ENCODE assay signal across 8 cellular contexts in genomic region chr4:151099976-151100417, GRCh38. TPM values are rescaled to one million over a fixed set of nuclear protein-coding genes. Genes with fewer than 3 reads are reported as not detected.
DNase-seq lines count a peak whose midpoint lies in the region; ATAC-seq, FAIRE-seq and TF ChIP-seq lines count a peak whose summit lies in the region.

No MANE protein-coding gene starts in this region.

- H3K4me1 ChIP-seq in Peyer's patch (peaks cover 0 to 16% (median 3%) of the 10 kb centered on the region in 4 donors), H1 (replicated peaks in 1 of 4; ENCODE audit: control insufficient read depth in 3 of 4, insufficient read depth in 4 of 4, low read length in 3 of 4) (peaks cover 0 to 1% (median 0%) of the 10 kb centered on the region in 4 experiments; a peak in 1 of 7 replicates), mucosa of descending colon (ENCODE audit: low read depth) (peaks cover 15% of the 10 kb centered on the region)

- WGBS in H1 (ENCODE audit: extremely low coverage in 1 of 2, insufficient coverage in 1 of 2, insufficient read length in 1 of 2, insufficient replicate concordance in 2 of 2, low coverage in 1 of 2, low lambda C conversion rate in 2 of 2, missing lambda C conversion rate in 1 of 2), 2 experiments: 2% methylated on average over 13 of the region's 13 CpGs; no CpG with 5 or more reads in 1 of the 2 experiments

- H2BK15ac ChIP-seq in H1 (ENCODE audit: low read length): no peak overlapping the region

- no peak overlapping the region for H2AFZ ChIP-seq in H1 (ENCODE audit: low read length)

- H3K4me3 ChIP-seq in Peyer's patch (peak overlapping the region; percentile 61 to 84 (median 82)), H1 (ENCODE audit: extremely low read depth in 1 of 4, insufficient read depth in 2 of 4, low read depth in 3 of 4, low read length in 4 of 4) (peak overlapping the region; percentile 77 to 100 (median 94)), mucosa of descending colon (peak overlapping the region; percentile 83)

- H3K14ac ChIP-seq in H1 (ENCODE audit: insufficient read length): peak overlapping the region; percentile 12

- no peak for FAIRE-seq in H1 (lab: Jason Lieb, UNC)

- no peaks in the 10 kb centered on the region for H3K9me3 ChIP-seq in Peyer's patch
- H3K9me3 ChIP-seq in H1 (ENCODE audit: insufficient read depth in 2 of 2, low read depth in 1 of 2, low read length in 1 of 2): no peaks in the 10 kb centered on the region
- H3K9me3 ChIP-seq in mucosa of descending colon: no peaks in the 10 kb centered on the region

- peak overlapping the region; percentile 86 for H3K27ac ChIP-seq in 22Rv1
- H3K27ac ChIP-seq in Peyer's patch: peak overlapping the region; percentile 86 to 92 (median 88)
- H3K27ac ChIP-seq in H1 (ENCODE audit: low read depth, low read length): peak overlapping the region; percentile 95

- no peak overlapping the region; the same call in 1 of the 2 replicates for H2BK12ac ChIP-seq in H1 (ENCODE audit: low read depth, low read length)

- H3K9ac ChIP-seq in H1 (replicated peaks in 1 of 4; ENCODE audit: extremely low read depth in 1 of 4, low read depth in 3 of 4, low read length in 3 of 4): peak overlapping the region; percentile 98 to 100 (median 98)

- peak overlapping the region; percentile 95 for H2BK5ac ChIP-seq in H1 (ENCODE audit: low read depth, low read length)

- peaks cover 15 to 36% of the 10 kb centered on the region in 2 experiments for H3K79me2 ChIP-seq in H1 (ENCODE audit: control insufficient read depth in 1 of 2, insufficient read depth in 2 of 2, low read length in 2 of 2)

- CTCF ChIA-PET in H1 (lab: Charles Lee; ENCODE audit: partially characterized antibody): interaction anchor here (0.6 to 1.8 kb wide), 5 partner anchors 10 to 96 kb away, joined by 3 to 9 read pairs (median 4); no protein-coding TSS in a partner anchor

- TF ChIP-seq RAD21 in H1 (IDR thresholded peaks at IDR 0.05 in 1 of 2, conservative IDR thresholded peaks at IDR 0.05 in 1 of 2; ENCODE audit: low read depth in 2 of 2, low read length in 2 of 2): no peak

- H3K36me3 ChIP-seq in Peyer's patch (peaks cover 0 to 37% (median 0%) of the 10 kb centered on the region in 3 donors), H1 (ENCODE audit: control insufficient read depth in 2 of 4, insufficient read depth in 4 of 4, low read length in 3 of 4) (peaks cover 28 to 50% (median 42%) of the 10 kb centered on the region in 4 experiments), mucosa of descending colon (ENCODE audit: low read depth) (peaks cover 5% of the 10 kb centered on the region)

- no peak for TF ChIP-seq POLR2A in Peyer's patch (IDR thresholded peaks at IDR 0.05)
- no peak for TF ChIP-seq POLR2A in H1 (IDR thresholded peaks at IDR 0.05; ENCODE audit: control extremely low read depth in 1 of 2, low read depth in 2 of 2, low read length in 2 of 2)

- peak overlapping the region; percentile 99; the same call in 1 of the 2 replicates for H4K8ac ChIP-seq in H1 (ENCODE audit: extremely low read depth, insufficient read depth, low read length)

- peak overlapping the region; percentile 99 for H3K4ac ChIP-seq in H1 (replicated peaks; ENCODE audit: insufficient read length, low read depth, low read length)

- POLR2A ChIA-PET in H1 (lab: Charles Lee; ENCODE audit: partially characterized antibody): interaction anchor here (0.6 to 9.1 kb wide), 29 partner anchors 8 to 838 kb away, joined by 3 to 145 read pairs (median 4); partner anchors contain the start of genes LRBA and SH3D19

- peak; percentile 5 for ATAC-seq in GM18907 (IDR thresholded peaks at IDR 0.05; ENCODE audit: unreplicated experiment)
- peak; percentile 37 for ATAC-seq in mucosa of descending colon

- H3K18ac ChIP-seq in H1 (ENCODE audit: extremely low read depth, low read length): peak overlapping the region; percentile 48

- no peaks in the 10 kb centered on the region for H3K79me1 ChIP-seq in H1 (ENCODE audit: low read depth, low read length)

- peaks cover 6% of the 10 kb centered on the region for H3K23me2 ChIP-seq in H1 (ENCODE audit: low read depth, low read length)

- H3K27me3 ChIP-seq in Peyer's patch (no peaks in the 10 kb centered on the region), H1 (replicated peaks in 1 of 4; ENCODE audit: control insufficient read depth in 3 of 4, extremely low read depth in 1 of 4, insufficient read depth in 3 of 4, low read length in 3 of 4) (no peaks in the 10 kb centered on the region)

- H2BK120ac ChIP-seq in H1 (replicated peaks; ENCODE audit: low read depth, low read length): no peak overlapping the region

- peak overlapping the region; percentile 69; the same call in 1 of the 2 replicates for H2AK5ac ChIP-seq in H1 (ENCODE audit: low read depth, low read length)

- TF ChIP-seq EP300 in H1 (IDR thresholded peaks at IDR 0.05; ENCODE audit: borderline replicate concordance in 1 of 2, low read depth in 2 of 2, low read length in 2 of 2): no peak

- peak overlapping the region; percentile 54 for H3K23ac ChIP-seq in H1 (ENCODE audit: insufficient read length)

- intact Hi-C loops in mucosa of descending colon (cut with DNase I, micrococcal nuclease): no loop called here

- DNase-seq in Peyer's patch: no peak
- DNase-seq in H1 (ENCODE audit: low read depth in 1 of 2, low spot score in 2 of 2): no peak
- no peak for DNase-seq in mucosa of descending colon
- no peak for DNase-seq in COLO668 (lab: John Stamatoyannopoulos, UW; ENCODE audit: unreplicated experiment)
- no peak for DNase-seq in NCI-H2196 treated with DMSO at 0.1 percent for 48 hours (lab: John Stamatoyannopoulos, UW; ENCODE audit: unreplicated experiment)
- DNase-seq in HuH-7.5 (ENCODE audit: low spot score): no peak

- peak overlapping the region; percentile 78 to 79 for H3K4me2 ChIP-seq in H1 (ENCODE audit: insufficient read depth in 1 of 2, low read depth in 2 of 2, low read length in 2 of 2)

- no peak overlapping the region for H2BK20ac ChIP-seq in H1 (ENCODE audit: low read length)

- H4K5ac ChIP-seq in H1 (ENCODE audit: insufficient read length, low read depth, low read length): peak overlapping the region; percentile 90

- H4K91ac ChIP-seq in H1 (replicated peaks; ENCODE audit: insufficient read length, low read length): peak overlapping the region; percentile 95

- no peak for TF ChIP-seq CTCF in 22Rv1 (IDR thresholded peaks at IDR 0.05)
- TF ChIP-seq CTCF in Peyer's patch (IDR thresholded peaks at IDR 0.05): no peak
- TF ChIP-seq CTCF in H1 (IDR thresholded peaks at IDR 0.05; ENCODE audit: control extremely low read depth in 1 of 3, insufficient read depth in 1 of 3, low read depth in 1 of 3, low read length in 3 of 3): no peak
- no peak for TF ChIP-seq CTCF in mucosa of descending colon (IDR thresholded peaks at IDR 0.05)

- peak overlapping the region; percentile 17 for H3K56ac ChIP-seq in H1 (replicated peaks; ENCODE audit: insufficient read length, low read depth, low read length)

- H4K20me1 ChIP-seq in H1 (replicated peaks in 1 of 2; ENCODE audit: control insufficient read depth in 1 of 2, insufficient read depth in 2 of 2, low read length in 2 of 2): peaks cover 12 to 15% of the 10 kb centered on the region in 2 experiments

TF ChIP-seq in H1, 55 proteins besides CTCF, POLR2A, EP300 and RAD21:
- TF ChIP-seq EZH2 (IDR thresholded peaks at IDR 0.05; ENCODE audit: low read depth, low read length, severe bottlenecking): no peak
- TF ChIP-seq SAP30 (IDR thresholded peaks at IDR 0.05; ENCODE audit: insufficient read depth, insufficient replicate concordance, low read length): peak; percentile 39
- 0 out of 2 replicates have a peak, but pooled peaks have one; percentile 21 for TF ChIP-seq KDM5A (IDR thresholded peaks at IDR 0.05; ENCODE audit: low read length)
- no peak for TF ChIP-seq TAF7 (optimal IDR thresholded peaks at IDR 0.05; ENCODE audit: borderline replicate concordance, low read depth, low read length)
- no peak for TF ChIP-seq CTBP2 (IDR thresholded peaks at IDR 0.05; ENCODE audit: borderline replicate concordance, insufficient read depth, insufficient read length, low read length)
- TF ChIP-seq POLR2AphosphoS5 (IDR thresholded peaks at IDR 0.05; ENCODE audit: low read depth, low read length): peak; percentile 15

RNA-seq across cellular contexts. Expression of gene RPS3A, which starts 0.6 kb away (rescaled TPM):
- 1,000 to 10,000 TPM in 2 of 4 donors, 100 to 1,000 TPM in 2; 879 to 3,561 (median 1,074) TPM for total RNA-seq in Peyer's patch
- total RNA-seq in H1 (2021; fragmentation: NEBNext Ultra II Directional; extraction: Animal tissue kit (Norgen Biotek cat#: 25700)): 2,726 and 2,822 TPM in 2 replicates
- 1,045 and 2,162 TPM in 2 replicates for polyA plus RNA-seq in H1 (2011; rRNA removed)
- 3,009 TPM for polyA plus RNA-seq in H1 (2011; cell fraction: cytosol; rRNA removed)
- 715 TPM for polyA plus RNA-seq in H1 (2011; cell fraction: nucleus; rRNA removed)
- polyA plus RNA-seq in H1 (2012, experiment 1 of 2): 2,130 to 2,833 TPM (median 2,413 TPM) in 4 replicates
- polyA plus RNA-seq in H1 (2012, experiment 2 of 2): 1,665 TPM
- 4,908 TPM for polyA plus RNA-seq in H1 (2013, experiment 1 of 2)
- 4,894 TPM for polyA plus RNA-seq in H1 (2013, experiment 2 of 2)
- polyA minus RNA-seq in H1 (2011; rRNA and poly(A)+ RNA removed): 503 and 871 TPM in 2 replicates
- 605 TPM for polyA minus RNA-seq in H1 (2011; cell fraction: cytosol; rRNA and poly(A)+ RNA removed)
- 391 TPM for polyA minus RNA-seq in H1 (2011; cell fraction: nucleus; rRNA and poly(A)+ RNA removed)
- 1,000 to 10,000 TPM; 1,131 to 1,494 (median 1,246) TPM for total RNA-seq in mucosa of descending colon
